ENCODE assay signal across 1 cellular context in the genomic region with DNA sequence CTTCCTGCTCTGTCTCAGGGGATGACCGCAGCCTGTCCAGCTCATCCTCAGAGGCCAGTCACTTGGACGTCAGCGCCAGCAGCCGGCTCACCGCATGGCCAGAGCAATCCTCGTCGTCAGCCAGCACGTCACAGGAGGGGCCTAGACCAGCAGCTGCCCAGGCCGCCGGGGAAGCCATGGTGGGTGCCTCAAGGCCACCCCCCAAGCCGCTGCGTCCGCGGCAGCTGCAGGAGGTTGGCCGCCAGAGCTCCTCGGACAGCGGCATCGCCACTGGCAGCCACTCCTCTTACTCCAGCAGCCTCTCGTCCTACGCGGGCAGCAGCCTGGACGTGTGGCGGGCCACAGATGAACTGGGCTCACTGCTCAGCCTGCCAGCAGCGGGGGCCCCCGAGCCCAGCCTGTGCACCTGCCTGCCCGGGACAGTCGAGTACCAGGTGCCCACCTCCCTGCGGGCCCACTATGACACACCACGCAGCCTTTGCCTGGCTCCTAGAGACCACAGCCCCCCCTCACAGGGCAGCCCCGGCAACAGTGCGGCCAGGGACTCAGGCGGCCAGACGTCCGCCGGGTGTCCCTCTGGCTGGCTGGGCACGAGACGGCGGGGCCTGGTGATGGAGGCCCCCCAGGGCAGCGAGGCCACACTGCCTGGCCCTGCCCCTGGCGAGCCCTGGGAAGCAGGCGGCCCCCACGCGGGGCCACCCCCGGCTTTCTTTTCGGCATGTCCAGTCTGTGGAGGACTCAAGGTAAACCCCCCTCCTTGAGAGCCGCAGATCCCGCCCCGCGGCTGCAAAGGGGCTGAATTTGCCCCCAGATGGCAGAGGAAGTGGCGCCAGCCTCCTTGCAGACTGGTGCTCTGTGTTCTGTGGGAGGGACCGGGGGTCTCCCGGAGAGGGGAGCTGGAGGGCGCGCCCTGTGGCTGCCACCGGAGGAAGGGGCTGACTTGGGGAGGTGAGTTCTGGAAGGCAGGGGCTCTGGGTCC.
TF ChIP-seq lines count a peak whose summit lies in the region.

No MANE protein-coding gene starts in this region.

TF ChIP-seq in H1, 55 proteins besides CTCF, POLR2A, EP300 and RAD21:
- TF ChIP-seq POLR2AphosphoS5 (IDR thresholded peaks at IDR 0.05; ENCODE audit: low read depth, low read length) (no peak), CEBPB (IDR thresholded peaks at IDR 0.05; ENCODE audit: low read depth, low read length) (no peak), TBP (IDR thresholded peaks at IDR 0.05; ENCODE audit: low read depth, low read length) (no peak), FOSL1 (IDR thresholded peaks at IDR 0.05; ENCODE audit: insufficient read depth, low read depth, low read length) (no peak), BRCA1 (IDR thresholded peaks at IDR 0.05; ENCODE audit: low read depth, low read length) (no peak), TEAD4 (IDR thresholded peaks at IDR 0.05; ENCODE audit: low read depth, low read length) (no peak), YY1 (IDR thresholded peaks at IDR 0.05; ENCODE audit: low read depth, low read length) (no peak), JUND (IDR thresholded peaks at IDR 0.05; ENCODE audit: low read length) (no peak), CHD2 (IDR thresholded peaks at IDR 0.05; ENCODE audit: low read length) (no peak), KDM5A (IDR thresholded peaks at IDR 0.05; ENCODE audit: low read length) (no peak), CHD7 (IDR thresholded peaks at IDR 0.05; ENCODE audit: insufficient replicate concordance, low read length) (no peak)
TF ChIP-seq in H1: peak in this region for 0.
